ENCODE assay signal across 21 cellular contexts in genomic region chr2:212692466-212692865, GRCh38.
DNase-seq lines count a peak whose midpoint lies in the region; ATAC-seq and TF ChIP-seq lines count a peak whose summit lies in the region.
"Had no signal": no experiment of that assay in that cellular context is flagged by ENCODE, and none has a peak within 500 bp of the region (broad histone marks: within the 10 kb centered on the region; RNA-seq: fewer than 3 reads in every experiment).

No MANE protein-coding gene starts in this region.

- H3K4me2 ChIP-seq in OCI-LY7 (ENCODE audit: low read length) (peak overlapping the region; percentile 22; the same call in 1 of the 2 replicates), smooth muscle cell (peak overlapping the region; percentile 24)

- H3K4me1 ChIP-seq in heart right ventricle: no peaks in the 10 kb centered on the region
- H3K4me1 ChIP-seq in left ventricle myocardium inferior: no peaks in the 10 kb centered on the region
- H3K4me1 ChIP-seq in OCI-LY7 (ENCODE audit: insufficient read depth, low read length, poor library complexity, severe bottlenecking): peaks cover 8% of the 10 kb centered on the region
- peaks cover 6% of the 10 kb centered on the region for H3K4me1 ChIP-seq in smooth muscle cell (ENCODE audit: low read depth)
- H3K4me1 ChIP-seq: BE2C had no signal

- H3K36me3 Mint-ChIP-seq in mesothelial cell of epicardium: no peaks in the 10 kb centered on the region
- H3K36me3 Mint-ChIP-seq: CD8-positive, alpha-beta memory T cell had no signal

- peak overlapping the region; percentile 73 for H3K27ac Mint-ChIP-seq in mesothelial cell of epicardium
- H3K27ac Mint-ChIP-seq: CD8-positive, alpha-beta memory T cell had no signal

- H3K27me3 Mint-ChIP-seq in mesothelial cell of epicardium (ENCODE audit: low read depth): no peaks in the 10 kb centered on the region
- H3K27me3 Mint-ChIP-seq: CD8-positive, alpha-beta memory T cell had no signal

- H3K79me2 ChIP-seq in OCI-LY7 (ENCODE audit: insufficient read depth, low read depth, low read length): no peaks in the 10 kb centered on the region
- H3K79me2 ChIP-seq in smooth muscle cell (ENCODE audit: low read depth): no peaks in the 10 kb centered on the region

- H3K4me1 Mint-ChIP-seq in mesothelial cell of epicardium: peaks cover 15% of the 10 kb centered on the region
- H3K4me1 Mint-ChIP-seq: CD8-positive, alpha-beta memory T cell had no signal

- 54 to 80% methylated on average over 3 of the region's 3 CpGs for WGBS in heart right ventricle, 2 donors
- WGBS in smooth muscle cell (ENCODE audit: low lambda C conversion rate): 59% methylated on average over 3 of the region's 3 CpGs

- TF ChIP-seq CTCF in heart right ventricle (IDR thresholded peaks at IDR 0.05) (no peak), left ventricle myocardium inferior (IDR thresholded peaks at IDR 0.05; ENCODE audit: borderline replicate concordance) (no peak), OCI-LY7 (conservative IDR thresholded peaks at IDR 0.05; ENCODE audit: low read length) (no peak), mesothelial cell of epicardium (IDR thresholded peaks at IDR 0.05; ENCODE audit: unreplicated experiment) (no peak), smooth muscle cell (IDR thresholded peaks at IDR 0.05; ENCODE audit: borderline replicate concordance, insufficient read depth, poor library complexity, severe bottlenecking) (no peak)

- no peaks in the 10 kb centered on the region for H3K9me3 Mint-ChIP-seq in mesothelial cell of epicardium
- H3K9me3 Mint-ChIP-seq: CD8-positive, alpha-beta memory T cell had no signal

- no peaks in the 10 kb centered on the region for H3K36me3 ChIP-seq in heart right ventricle
- no peaks in the 10 kb centered on the region for H3K36me3 ChIP-seq in left ventricle myocardium inferior
- H3K36me3 ChIP-seq in OCI-LY7 (ENCODE audit: insufficient read depth, low read length): no peaks in the 10 kb centered on the region
- H3K36me3 ChIP-seq in smooth muscle cell (ENCODE audit: low read depth): no peaks in the 10 kb centered on the region
- H3K36me3 ChIP-seq: BE2C had no signal

- intact Hi-C loops in heart right ventricle (cut with DNase I) (no loop called here), left ventricle myocardium inferior (cut with micrococcal nuclease) (loop anchor here (10.0 kb wide), 1 partner anchor 482 kb away; no protein-coding TSS in a partner anchor), OCI-LY7 (cut with micrococcal nuclease; ENCODE audit: unreplicated experiment) (no loop called here), sciatic nerve (cut with DNase I) (no loop called here)

- H3K9me2 ChIP-seq in OCI-LY7 (ENCODE audit: insufficient read depth, low read length): no peaks in the 10 kb centered on the region

- no peak overlapping the region for H3K4me3 Mint-ChIP-seq in mesothelial cell of epicardium
- H3K4me3 Mint-ChIP-seq: CD8-positive, alpha-beta memory T cell had no signal

- DNase-seq in heart right ventricle (no peak), left ventricle myocardium inferior (no peak), OCI-LY7 (ENCODE audit: low spot score) (peak; percentile 42), mesothelial cell of epicardium (ENCODE audit: low spot score in 2 of 2, unreplicated experiment in 2 of 2) (no peak), smooth muscle cell (lab: John Stamatoyannopoulos, UW; ENCODE audit: unreplicated experiment) (no peak), occipital lobe (lab: John Stamatoyannopoulos, UW) (no peak), sciatic nerve (ENCODE audit: low spot score) (no peak)
- no peak for DNase-seq in activated CD4-positive, alpha-beta T cell treated with anti-CD3 and anti-CD28 coated beads, Interleukin-2, amount 50 U/mL, for 1 hour
- DNase-seq: BE2C; CD8-positive, alpha-beta memory T cell; GF-D8; GOT3; KG1; MM.1S; NCI-H1105 treated with DMSO at 0.1 percent for 48 hours; NCI-H187; NCI-H2171; NCI-H510A treated with DMSO at 0.1 percent for 48 hours; SHP77 treated with DMSO at 0.1 percent for 48 hours had no signal

- no peak overlapping the region for H3K27ac ChIP-seq in heart right ventricle
- H3K27ac ChIP-seq in left ventricle myocardium inferior (replicated peaks): no peak overlapping the region
- H3K27ac ChIP-seq in OCI-LY7 (ENCODE audit: low read depth, low read length, poor library complexity, severe bottlenecking): no peak overlapping the region
- no peak overlapping the region for H3K27ac ChIP-seq in smooth muscle cell (ENCODE audit: low read depth)
- H3K27ac ChIP-seq: HL-60 had no signal

- H2AFZ ChIP-seq in OCI-LY7 (ENCODE audit: low read length) (peak overlapping the region; percentile 73; the same call in 1 of the 2 replicates), smooth muscle cell (ENCODE audit: low read depth) (peak overlapping the region; percentile 64)

- H3K9me3 ChIP-seq in heart right ventricle (no peaks in the 10 kb centered on the region), left ventricle myocardium inferior (replicated peaks) (no peaks in the 10 kb centered on the region), OCI-LY7 (ENCODE audit: low read length) (no peaks in the 10 kb centered on the region), smooth muscle cell (replicated peaks; ENCODE audit: low read depth) (no peaks in the 10 kb centered on the region)
- H3K9me3 ChIP-seq: BE2C had no signal

- ATAC-seq in heart right ventricle (peak in 7 of 8 donors; percentile 35 to 75 (median 62)), sciatic nerve (no peak)
- ATAC-seq: Panc1 had no signal

- no peaks in the 10 kb centered on the region for H3F3A ChIP-seq in smooth muscle cell (ENCODE audit: low read depth)

- BruUV-seq in OCI-LY7 (replicated peaks; lab: Mats Ljungman, UMichigan): no TSS peak

- POLR2A ChIA-PET in OCI-LY7 (lab: Charles Lee): interaction anchor here (0.6 to 1.1 kb wide), 5 partner anchors 10 to 763 kb away, joined by 3 to 7 read pairs (median 3); no protein-coding TSS in a partner anchor

- CTCF ChIA-PET in OCI-LY7 (lab: Charles Lee; ENCODE audit: unreplicated experiment): no interaction called here

- H4K20me1 ChIP-seq in OCI-LY7 (ENCODE audit: insufficient read depth, low read length): no peaks in the 10 kb centered on the region
- no peaks in the 10 kb centered on the region for H4K20me1 ChIP-seq in smooth muscle cell (ENCODE audit: low read depth)

- H3K4me3 ChIP-seq in heart right ventricle (no peak overlapping the region), left ventricle myocardium inferior (no peak overlapping the region), OCI-LY7 (ENCODE audit: low read depth, low read length, poor library complexity, severe bottlenecking) (no peak overlapping the region), smooth muscle cell (no peak overlapping the region)

- no peak overlapping the region for H3K9ac ChIP-seq in smooth muscle cell (ENCODE audit: low read depth)

- H3K27me3 ChIP-seq in heart right ventricle: no peaks in the 10 kb centered on the region
- no peaks in the 10 kb centered on the region for H3K27me3 ChIP-seq in left ventricle myocardium inferior (ENCODE audit: low read depth)
- no peaks in the 10 kb centered on the region for H3K27me3 ChIP-seq in smooth muscle cell (ENCODE audit: low read depth)
